ENCODE assay signal across 8 cellular contexts in the genomic region with DNA sequence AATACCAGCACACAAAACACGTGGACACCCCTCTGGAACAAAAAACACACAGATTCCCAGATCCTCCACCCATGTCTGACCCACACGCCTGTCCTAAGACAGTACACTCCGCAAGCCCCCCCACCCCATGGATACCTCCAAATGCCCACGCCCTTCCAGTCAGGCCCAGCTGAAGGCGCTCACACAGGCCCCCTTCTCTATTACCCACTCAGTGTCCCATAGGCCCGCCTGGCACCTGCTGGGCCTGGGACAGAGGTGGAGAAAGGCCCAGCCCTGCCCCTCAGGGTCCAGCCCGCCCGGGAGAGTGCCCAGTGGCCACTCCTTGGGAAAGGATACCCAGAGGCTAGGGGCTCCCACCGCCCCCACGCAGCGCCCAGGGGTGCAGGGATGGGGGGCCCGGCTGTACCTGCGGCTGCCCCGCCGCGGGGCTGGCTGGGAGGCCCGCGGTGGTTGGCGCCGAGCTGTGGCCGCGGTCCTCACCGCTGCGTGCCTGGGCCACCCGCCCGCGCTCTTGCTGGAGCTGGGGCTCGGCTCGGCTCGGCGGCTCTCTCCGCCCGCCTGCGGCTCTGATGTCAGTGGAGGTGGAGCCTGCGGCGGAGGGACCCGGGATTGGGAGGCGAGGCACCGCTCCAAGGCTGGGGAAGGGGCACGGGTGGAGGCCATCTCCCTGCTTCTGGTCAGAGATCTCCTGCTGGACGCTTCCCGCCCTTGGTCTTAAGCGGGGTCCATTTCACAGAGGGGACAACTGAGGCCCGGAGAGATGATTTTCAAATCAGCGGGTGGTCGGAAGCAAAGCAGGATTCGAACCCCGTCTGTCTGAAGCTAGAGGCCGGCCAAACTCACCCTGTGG. TPM values are rescaled to one million over a fixed set of nuclear protein-coding genes. Genes with fewer than 3 reads are reported as not detected.
DNase-seq lines count a peak whose midpoint lies in the region; ATAC-seq, FAIRE-seq and TF ChIP-seq lines count a peak whose summit lies in the region.

A gene (minus strand): TSS at position 522 of the 850 bp plus-strand sequence. CDS start 2,198 bp downstream, outside the sequence.

- 4 to 8% (median 4%) methylated on average over 32 to 49 of the region's 49 CpGs for WGBS in small intestine, 3 donors

- H3K9me3 ChIP-seq in MG63 (no peaks in the 10 kb centered on the region), keratinocyte (ENCODE audit: control insufficient read depth, low read depth, low read length) (no peaks in the 10 kb centered on the region), small intestine (ENCODE audit: control insufficient read depth, low read depth) (no peaks in the 10 kb centered on the region)

- FAIRE-seq in GM19239 (lab: Jason Lieb, UNC): no peak
- FAIRE-seq in keratinocyte (lab: Jason Lieb, UNC): no peak
- FAIRE-seq in small intestine (lab: Jason Lieb, UNC): no peak

- H3K36me3 ChIP-seq in MG63: no peaks in the 10 kb centered on the region
- no peaks in the 10 kb centered on the region for H3K36me3 ChIP-seq in keratinocyte (ENCODE audit: control insufficient read depth in 2 of 2, extremely low read depth in 1 of 2, insufficient read depth in 2 of 2, low read length in 2 of 2)
- H3K36me3 ChIP-seq in small intestine (ENCODE audit: control insufficient read depth in 2 of 2, insufficient read depth in 2 of 2, low read length in 2 of 2): no peaks in the 10 kb centered on the region

- no peak for TF ChIP-seq CTCF in AG10803 (conservative IDR thresholded peaks at IDR 0.05; ENCODE audit: low read length)
- no peak for TF ChIP-seq CTCF in keratinocyte (optimal IDR thresholded peaks at IDR 0.05 in 1 of 3, IDR thresholded peaks at IDR 0.05 in 1 of 3, conservative IDR thresholded peaks at IDR 0.05 in 1 of 3; ENCODE audit: extremely low read depth in 1 of 3, insufficient read depth in 2 of 3, low read length in 3 of 3)

- dilution Hi-C loops in keratinocyte (cut with MboI; ENCODE audit: extremely low pct_ligation_motif_present, low sequenced_read_pairs): no loop called here

- no peak for ATAC-seq in GM18873 (IDR thresholded peaks at IDR 0.05; ENCODE audit: low FRiP score, unreplicated experiment)

- H3K27me3 ChIP-seq in MG63 (no peaks in the 10 kb centered on the region), keratinocyte (ENCODE audit: control insufficient read depth, extremely low read depth, insufficient read depth, low read length) (peaks cover 5% of the 10 kb centered on the region), small intestine (ENCODE audit: control insufficient read depth in 2 of 2, insufficient read depth in 2 of 2, low read length in 2 of 2) (no peaks in the 10 kb centered on the region)

- H3K4me2 ChIP-seq in keratinocyte (ENCODE audit: control insufficient read depth, extremely low read depth, insufficient read depth, low read depth, low read length): peak within 1 kb of the TSS; percentile 79

- H3K27ac ChIP-seq in keratinocyte (ENCODE audit: control insufficient read depth, insufficient read depth, low read length) (no peak within 1 kb of the TSS), small intestine (ENCODE audit: low read depth in 1 of 2, low read length in 1 of 2) (peak within 1 kb of the TSS; percentile 52 to 56)

- H3K9ac ChIP-seq in keratinocyte (ENCODE audit: control insufficient read depth, extremely low read depth, insufficient read depth, low read length): peak within 1 kb of the TSS; percentile 52

- peak within 1 kb of the TSS; percentile 79 for H3K4me3 ChIP-seq in AG10803 (ENCODE audit: low read length)
- H3K4me3 ChIP-seq in MG63: peak within 1 kb of the TSS; percentile 34
- H3K4me3 ChIP-seq in keratinocyte (ENCODE audit: control insufficient read depth in 2 of 3, extremely low read depth in 1 of 3, insufficient read depth in 2 of 3, low read depth in 1 of 3, low read length in 3 of 3): peak within 1 kb of the TSS; percentile 33 to 63 (median 36)
- H3K4me3 ChIP-seq in small intestine (ENCODE audit: low read depth in 1 of 2, low read length in 2 of 2): peak within 1 kb of the TSS; percentile 45 to 57

- no peaks in the 10 kb centered on the region for H3K9me1 ChIP-seq in keratinocyte (ENCODE audit: control insufficient read depth, extremely low read depth, insufficient read depth, low read length)

- DNase-seq in AG10803 (ENCODE audit: low read depth): peak; percentile 69
- DNase-seq in GM19239 (ENCODE audit: insufficient read length, low spot score): peak; percentile 59
- DNase-seq in MG63: peak; percentile 56
- peak; percentile 66 for DNase-seq in activated CD4-positive, CD25-positive, alpha-beta regulatory T cell treated with anti-CD3 and anti-CD28 coated beads, Interleukin-2, amount 50 U/mL, for 72 hours
- peak; percentile 87 for DNase-seq in cerebellum (ENCODE audit: low spot score)
- no peak for DNase-seq in keratinocyte (ENCODE audit: low read depth, low spot score)
- peak; percentile 69 for DNase-seq in small intestine

- no peaks in the 10 kb centered on the region for H3K79me2 ChIP-seq in keratinocyte (ENCODE audit: control insufficient read depth, insufficient read depth, low read length)

- H2AFZ ChIP-seq in keratinocyte (ENCODE audit: control insufficient read depth, low read length): peak within 1 kb of the TSS; percentile 83

- peaks cover 5% of the 10 kb centered on the region for H3K4me1 ChIP-seq in keratinocyte (ENCODE audit: control insufficient read depth, extremely low read depth, insufficient read depth, low read length)
- H3K4me1 ChIP-seq in small intestine (ENCODE audit: control insufficient read depth in 2 of 2, insufficient read depth in 1 of 2, low read depth in 1 of 2, low read length in 1 of 2): peaks cover 8 to 15% of the 10 kb centered on the region in 2 donors

- H4K20me1 ChIP-seq in keratinocyte (ENCODE audit: control insufficient read depth, extremely low read depth, insufficient read depth, low read length): no peaks in the 10 kb centered on the region

RNA-seq across cellular contexts. Expression of the gene that starts here (rescaled TPM):
- total RNA-seq in MG63 (2014; rRNA removed; shearing (Covaris generic); ENCODE audit: low replicate concordance): 2.7 and 5.0 TPM in 2 replicates
- total RNA-seq in cerebellum: 12.2 TPM
- polyA plus RNA-seq in keratinocyte (1.1 to 2.4 TPM (median 2.3 TPM) in 3 replicates), small intestine (10 to 100 TPM; 10.1 to 22.5 (median 17.8) TPM)
- 0.80 TPM for polyA plus RNA-seq in keratinocyte (2011; ENCODE audit: low read depth)
- 0.90 and 1.4 TPM in 2 replicates for polyA plus RNA-seq in keratinocyte (2011; cell fraction: cytosol; rRNA removed)
- 1.1 and 1.5 TPM in 2 replicates for polyA plus RNA-seq in keratinocyte (2011; cell fraction: nucleus; rRNA removed)
- polyA plus RNA-seq in keratinocyte (2012; ENCODE audit: low replicate concordance): 0.35 and 2.7 TPM in 2 replicates
- polyA minus RNA-seq in keratinocyte: 0.66 to 1.4 TPM (median 1.1 TPM) in 3 replicates
- polyA minus RNA-seq in keratinocyte (2011; cell fraction: cytosol; rRNA and poly(A)+ RNA removed): 2.9 TPM
- polyA minus RNA-seq in keratinocyte (2011; cell fraction: nucleus; rRNA and poly(A)+ RNA removed): 0.63 and 0.85 TPM in 2 replicates
